In genomic region chr10:43220971-43221418, GRCh38 we compare ENCODE assay signal across 14 cellular contexts. TPM values are rescaled to one million over a fixed set of nuclear protein-coding genes. Genes with fewer than 3 reads are reported as not detected.
DNase-seq lines count a peak whose midpoint lies in the region; ATAC-seq and TF ChIP-seq lines count a peak whose summit lies in the region.
"Had no signal": no experiment of that assay in that cellular context is flagged by ENCODE, and none has a peak within 500 bp of the region (broad histone marks: within the 10 kb centered on the region; RNA-seq: fewer than 3 reads in every experiment).

No MANE protein-coding gene starts in this region.

- H3K4me2 ChIP-seq in HCT116 (ENCODE audit: low read length), result peak overlapping the region; percentile 28; the same call in 1 of the 2 replicates

- no TSS peak for BruUV-seq in HCT116 (replicated peaks; lab: Mats Ljungman, UMichigan)

- no peaks in the 10 kb centered on the region for H3K9me2 ChIP-seq in HCT116 (ENCODE audit: insufficient read depth)

- H3K27me3 ChIP-seq in HCT116 (ENCODE audit: insufficient read depth, low read length) (no peaks in the 10 kb centered on the region), psoas muscle (ENCODE audit: insufficient read depth in 3 of 3, low read length in 2 of 3) (peaks cover 0 to 12% (median 0%) of the 10 kb centered on the region in 3 donors)
- H3K27me3 ChIP-seq: colonic mucosa had no signal

- no peak for ATAC-seq in HCT116
- ATAC-seq in psoas muscle, result no peak
- ATAC-seq in HG02678 (IDR thresholded peaks at IDR 0.05; ENCODE audit: unreplicated experiment), result no peak

- POLR2A ChIA-PET in HCT116 (lab: Charles Lee), result no interaction called here

- H3K9me3 ChIP-seq in HCT116 (ENCODE audit: control insufficient read depth in 1 of 2, insufficient read depth in 1 of 2, low read depth in 1 of 2, low read length in 2 of 2), result no peaks in the 10 kb centered on the region
- no peaks in the 10 kb centered on the region for H3K9me3 ChIP-seq in psoas muscle
- H3K9me3 ChIP-seq: colonic mucosa had no signal

- TF ChIP-seq RAD21 in HCT116 (IDR thresholded peaks at IDR 0.05; ENCODE audit: low read depth), result no peak

- H3K4me3 ChIP-seq in HCT116 (replicated peaks in 1 of 2; ENCODE audit: low read depth in 1 of 2, low read length in 2 of 2) (no peak overlapping the region), psoas muscle (no peak overlapping the region)
- H3K4me3 ChIP-seq: colonic mucosa had no signal

- no peak overlapping the region for H3K27ac ChIP-seq in HCT116 (ENCODE audit: low read depth, low read length)
- H3K27ac ChIP-seq in cingulate gyrus (ENCODE audit: low read depth, low read length), result peak overlapping the region; percentile 29
- no peak overlapping the region for H3K27ac ChIP-seq in psoas muscle
- H3K27ac ChIP-seq: colonic mucosa had no signal

- RAD21 ChIA-PET in HCT116 (lab: Charles Lee; ENCODE audit: low non-redundant PET in 1 of 2, low total read pairs in 2 of 2, uncharacterized antibody in 2 of 2, unreplicated experiment in 2 of 2), result interaction anchor here in 1 of 2 experiments (0.7 kb wide), 1 partner anchor 72 kb away, joined by 3 read pairs; no protein-coding TSS in a partner anchor

- peak; percentile 2 for DNase-seq in activated CD4-positive, alpha-beta T cell treated with anti-CD3 and anti-CD28 coated beads for 48 hours
- no peak for DNase-seq in activated CD4-positive, alpha-beta T cell treated with anti-CD3 and anti-CD28 coated beads for 1 hour
- no peak for DNase-seq in HCT116 (ENCODE audit: low read depth, low spot score)
- DNase-seq in psoas muscle, result peak; percentile 2 to 8
- no peak for DNase-seq in medulla oblongata (ENCODE audit: extremely low spot score)
- DNase-seq in AG20443 (ENCODE audit: low spot score), result no peak
- DNase-seq: amygdala; colonic mucosa; NCI-H1436 treated with DMSO at 0.1 percent for 48 hours; NCI-H446; stimulated activated CD4-positive, alpha-beta T cell treated with anti-CD3 and anti-CD28 coated beads, Interleukin-2, amount 100 ng/mL, for 24 hours had no signal

- no peak for TF ChIP-seq CTCF in HCT116 (IDR thresholded peaks at IDR 0.05 in 2 of 3, conservative IDR thresholded peaks at IDR 0.05 in 1 of 3; ENCODE audit: borderline replicate concordance in 1 of 3, insufficient read depth in 1 of 3, low read depth in 2 of 3, low read length in 2 of 3)
- TF ChIP-seq CTCF in psoas muscle (IDR thresholded peaks at IDR 0.05), result no peak

- H3K79me2 ChIP-seq in HCT116 (ENCODE audit: insufficient read depth, low read length), result no peaks in the 10 kb centered on the region

- 72 to 77% (median 75%) methylated on average over 12 of the region's 12 CpGs for WGBS in psoas muscle, 3 donors

- no peak overlapping the region for H3K9ac ChIP-seq in HCT116 (ENCODE audit: low read length)

- no peak for TF ChIP-seq POLR2A in HCT116 (IDR thresholded peaks at IDR 0.05; ENCODE audit: borderline replicate concordance, extremely low read depth, insufficient read depth, insufficient read length)

- intact Hi-C loops in HCT116 (cut with micrococcal nuclease) (loop anchor here (5.0 kb wide), 2 partner anchors 126 to 241 kb away; no protein-coding TSS in a partner anchor), psoas muscle (cut with DNase I) (no loop called here)

- H4K20me1 ChIP-seq in HCT116 (ENCODE audit: insufficient read depth), result no peaks in the 10 kb centered on the region

- CTCF ChIA-PET in HCT116 (lab: Charles Lee), result interaction anchor here (0.7 to 4.0 kb wide), 4 partner anchors 17 to 128 kb away, joined by 3 to 24 read pairs (median 4); no protein-coding TSS in a partner anchor

- H3K36me3 ChIP-seq in HCT116 (ENCODE audit: control insufficient read depth in 1 of 2, insufficient read depth in 2 of 2, low read length in 2 of 2) (no peaks in the 10 kb centered on the region), psoas muscle (ENCODE audit: insufficient read depth in 1 of 2, low read depth in 1 of 2) (no peaks in the 10 kb centered on the region)
- H3K36me3 ChIP-seq: colonic mucosa had no signal

- H2AFZ ChIP-seq in HCT116 (ENCODE audit: low read depth, low read length, poor library complexity, severe bottlenecking), result no peak overlapping the region

- H3K4me1 ChIP-seq in HCT116 (ENCODE audit: control insufficient read depth in 1 of 2, insufficient read depth in 2 of 2, low read length in 2 of 2) (peaks cover 0 to 7% of the 10 kb centered on the region in 2 experiments; a peak in 2 of 4 replicates), psoas muscle (no peaks in the 10 kb centered on the region)
- H3K4me1 ChIP-seq: colonic mucosa had no signal

TF ChIP-seq in HCT116, 20 proteins besides CTCF, POLR2A, EP300 and RAD21:
- TF ChIP-seq CBX3 (IDR thresholded peaks at IDR 0.05; ENCODE audit: low read depth), result no peak
- no peak for TF ChIP-seq TCF7L2 (IDR thresholded peaks at IDR 0.05; ENCODE audit: borderline replicate concordance, extremely low read depth, insufficient read depth, insufficient read length)
- TF ChIP-seq ELF1 (IDR thresholded peaks at IDR 0.05; ENCODE audit: borderline replicate concordance, low read depth), result no peak
- TF ChIP-seq EZH2 (IDR thresholded peaks at IDR 0.05), result no peak
- no peak for TF ChIP-seq EGR1 (IDR thresholded peaks at IDR 0.05; ENCODE audit: low read depth)
- TF ChIP-seq SP1 (IDR thresholded peaks at IDR 0.05; ENCODE audit: low read depth), result no peak
- TF ChIP-seq JUND (IDR thresholded peaks at IDR 0.05), result no peak
- no peak for TF ChIP-seq POLR2AphosphoS5 (IDR thresholded peaks at IDR 0.05; ENCODE audit: low read depth, low read length)
- TF ChIP-seq YY1 (IDR thresholded peaks at IDR 0.05; ENCODE audit: extremely low read depth, insufficient replicate concordance, low read depth, low read length), result no peak
- no peak for TF ChIP-seq FOSL1 (IDR thresholded peaks at IDR 0.05; ENCODE audit: low read depth)
- no peak for TF ChIP-seq ZBTB33 (IDR thresholded peaks at IDR 0.05; ENCODE audit: extremely low read depth, insufficient replicate concordance, low read length)
- TF ChIP-seq SIN3A (IDR thresholded peaks at IDR 0.05; ENCODE audit: low read depth), result no peak
- TF ChIP-seq ZFX (IDR thresholded peaks at IDR 0.05), result no peak
- no peak for TF ChIP-seq ATF3 (IDR thresholded peaks at IDR 0.05)
- TF ChIP-seq CEBPB (IDR thresholded peaks at IDR 0.05; ENCODE audit: low read depth), result no peak
- TF ChIP-seq REST (IDR thresholded peaks at IDR 0.05; ENCODE audit: low read depth), result no peak
- TF ChIP-seq ZNF274 (IDR thresholded peaks at IDR 0.05; ENCODE audit: low read depth, low read length), result no peak
- TF ChIP-seq SRF (IDR thresholded peaks at IDR 0.05; ENCODE audit: low read depth), result no peak
- TF ChIP-seq MAX (IDR thresholded peaks at IDR 0.05), result no peak
- TF ChIP-seq EZH2phosphoT487 (IDR thresholded peaks at IDR 0.05; ENCODE audit: borderline replicate concordance), result no peak

RNA-seq across cellular contexts. Expression of gene RASGEF1A, which starts 45.9 kb away (rescaled TPM):
- 19.3 TPM for total RNA-seq in HCT116 (2021; ENCODE audit: unreplicated experiment)
- polyA plus RNA-seq in HCT116 (2012), result 22.8 and 27.9 TPM in 2 replicates
- under 1 TPM; 0.34 to 0.69 (median 0.41) TPM for total RNA-seq in psoas muscle
- polyA plus RNA-seq in psoas muscle, result under 1 TPM; 0.10 to 0.46 (median 0.15) TPM
- total RNA-seq: A172 had no signal

Comparison
In these comparisons a context has a peak if more than half of its experiments do, and no peak if none do; other contexts are left out.
1. DNase-seq: peak in activated CD4-positive, alpha-beta T cell treated with anti-CD3 and anti-CD28 coated beads for 48 hours (single experiment) and psoas muscle (2 of 2); none in activated CD4-positive, alpha-beta T cell treated with anti-CD3 and anti-CD28 coated beads for 1 hour (single experiment), HCT116 (single experiment), medulla oblongata (single experiment) and AG20443 (single experiment).
2. RNA of gene RASGEF1A, which starts 45.9 kb away (total RNA-seq): 19.3 TPM in HCT116 (single experiment); 0.34 to 0.69 TPM in psoas muscle; every median in the first group is over 10 times any median in the second.